Comparison of ENCODE assay signal across 10 cellular contexts in the genomic region with DNA sequence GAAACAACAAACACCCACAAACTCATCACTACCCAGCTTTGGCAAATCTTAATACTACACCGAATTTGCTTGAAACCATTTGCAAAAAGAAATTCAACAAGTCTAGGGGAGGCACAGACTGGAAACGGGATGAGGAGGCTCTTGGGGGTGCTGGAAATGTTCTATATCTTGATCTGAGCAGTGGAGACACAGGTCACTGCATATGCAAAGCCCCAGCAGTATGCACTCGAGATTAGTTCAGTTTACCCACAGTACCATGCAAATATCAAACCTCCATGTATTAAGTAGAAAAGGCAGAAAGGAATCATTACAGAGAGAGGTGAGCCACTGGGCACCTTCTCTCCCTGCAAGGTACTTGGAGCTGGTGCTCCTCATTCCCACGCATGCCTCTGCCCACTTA.
A peak's percentile ranks its signal among the peaks of the same experiment; 100 is the strongest.
DNase-seq lines count a peak whose midpoint lies in the region; ATAC-seq and TF ChIP-seq lines count a peak whose summit lies in the region.
"Had no signal": no experiment of that assay in that cellular context is flagged by ENCODE, and none has a peak within 500 bp of the region (broad histone marks: within the 10 kb centered on the region; RNA-seq: fewer than 3 reads in every experiment).

No MANE protein-coding gene starts in this region.

- no peaks in the 10 kb centered on the region for H3K27me3 ChIP-seq in dorsolateral prefrontal cortex
- H3K27me3 ChIP-seq in trophoblast cell (ENCODE audit: insufficient read depth, low read length) = no peaks in the 10 kb centered on the region
- no peaks in the 10 kb centered on the region for H3K27me3 ChIP-seq in testis

- no peak overlapping the region for H3K9ac ChIP-seq in trophoblast cell (ENCODE audit: low read length)

- peak overlapping the region in 5 of 59 donors; percentile 2 to 21 (median 8) for H3K4me3 ChIP-seq in dorsolateral prefrontal cortex
- no peak overlapping the region for H3K4me3 ChIP-seq in skin epidermis
- H3K4me3 ChIP-seq in coronary artery = no peak overlapping the region
- no peak overlapping the region for H3K4me3 ChIP-seq in trophoblast cell (ENCODE audit: low read depth, low read length)
- no peak overlapping the region for H3K4me3 ChIP-seq in testis

- TF ChIP-seq CTCF in dorsolateral prefrontal cortex (IDR thresholded peaks at IDR 0.05 in 54 of 56, conservative IDR thresholded peaks at IDR 0.05 in 2 of 56; ENCODE audit: low read depth in 1 of 56, partially characterized antibody in 56 of 56) = no peak
- no peak for TF ChIP-seq CTCF in coronary artery (IDR thresholded peaks at IDR 0.05)
- no peak for TF ChIP-seq CTCF in testis (IDR thresholded peaks at IDR 0.05)

- H3K9me3 ChIP-seq in trophoblast cell (ENCODE audit: insufficient read depth, low read depth, low read length) = peaks cover 4% of the 10 kb centered on the region
- no peaks in the 10 kb centered on the region for H3K9me3 ChIP-seq in testis

- H3K79me2 ChIP-seq in trophoblast cell (ENCODE audit: control insufficient read depth, insufficient read depth, low read length, poor library complexity) = no peaks in the 10 kb centered on the region

- H4K12ac ChIP-seq in trophoblast cell (ENCODE audit: low read depth, low read length) = no peak overlapping the region

- H3K27ac Mint-ChIP-seq in activated CD8-positive, alpha-beta memory T cell treated with anti-CD3 and anti-CD28 coated beads, Interleukin-2, amount 10 ng/mL, durations not matched to agents 7 days and 5 days = peak overlapping the region; percentile 82

- no peak overlapping the region for H3K18ac ChIP-seq in trophoblast cell (ENCODE audit: low read length)

- H2AFZ ChIP-seq in trophoblast cell (ENCODE audit: insufficient read depth, low read length, poor library complexity) = no peak overlapping the region

- no peak for DNase-seq in activated CD8-positive, alpha-beta memory T cell treated with anti-CD3 and anti-CD28 coated beads, Interleukin-2, amount 10 ng/mL, durations not matched to agents 7 days and 5 days
- DNase-seq in activated CD8-positive, alpha-beta memory T cell treated with anti-CD3 and anti-CD28 coated beads, Interleukin-2, amount 50 U/mL, for 4 hours = no peak
- peak; percentile 93 for DNase-seq in NCI-H526 treated with DMSO at 0.1 percent for 48 hours (lab: John Stamatoyannopoulos, UW)
- DNase-seq in dorsolateral prefrontal cortex = no peak
- DNase-seq in coronary artery (ENCODE audit: low spot score) = no peak
- no peak for DNase-seq in trophoblast cell
- no peak for DNase-seq in testis
- DNase-seq: DMS79 treated with DMSO at 0.1 percent for 48 hours, NCI-H1694 had no signal

- WGBS in trophoblast cell (ENCODE audit: extremely low coverage, insufficient coverage, insufficient read length) = no CpG with 5 or more reads among the region's 4 CpGs
- 66 to 71% methylated on average over 4 of the region's 4 CpGs for WGBS in testis, 2 donors

- H3K9me3 Mint-ChIP-seq in activated CD8-positive, alpha-beta memory T cell treated with anti-CD3 and anti-CD28 coated beads, Interleukin-2, amount 10 ng/mL, durations not matched to agents 7 days and 5 days (ENCODE audit: low read depth) = peaks cover 2% of the 10 kb centered on the region

- H4K8ac ChIP-seq in trophoblast cell (ENCODE audit: low read depth, low read length) = no peak overlapping the region

- no peak overlapping the region for H3K23ac ChIP-seq in trophoblast cell (ENCODE audit: low read length)

- H3K79me1 ChIP-seq in trophoblast cell (ENCODE audit: low read length) = no peaks in the 10 kb centered on the region

- H3K4ac ChIP-seq in trophoblast cell (ENCODE audit: low read depth, low read length) = no peak overlapping the region

- H3K4me3 Mint-ChIP-seq in activated CD8-positive, alpha-beta memory T cell treated with anti-CD3 and anti-CD28 coated beads, Interleukin-2, amount 10 ng/mL, durations not matched to agents 7 days and 5 days = peak overlapping the region; percentile 24

- H3K4me1 ChIP-seq in trophoblast cell (ENCODE audit: control insufficient read depth in 1 of 2, insufficient read depth in 2 of 2, low read length in 2 of 2) = peaks cover 0 to 4% of the 10 kb centered on the region in 2 experiments
- peaks cover 10% of the 10 kb centered on the region for H3K4me1 ChIP-seq in testis

- no peak overlapping the region for H3K4me2 ChIP-seq in trophoblast cell (ENCODE audit: low read length)

- H2BK12ac ChIP-seq in trophoblast cell (ENCODE audit: low read length) = no peak overlapping the region

- H3K27me3 Mint-ChIP-seq in activated CD8-positive, alpha-beta memory T cell treated with anti-CD3 and anti-CD28 coated beads, Interleukin-2, amount 10 ng/mL, durations not matched to agents 7 days and 5 days = no peaks in the 10 kb centered on the region

- CTCF ChIA-PET in activated CD8-positive, alpha-beta memory T cell treated with anti-CD3 and anti-CD28 coated beads, Interleukin-2, amount 10 ng/mL, durations not matched to agents 7 days and 5 days (lab: Charles Lee) = interaction anchor here (0.7 to 1.6 kb wide), 8 partner anchors 8 to 94 kb away, joined by 3 to 8 read pairs (median 4); no protein-coding TSS in a partner anchor

- H3K27ac ChIP-seq in dorsolateral prefrontal cortex (peak overlapping the region in 58 of 59 donors; percentile 53 to 100 (median 94)), skin epidermis (peak overlapping the region in 13 of 21 experiments; percentile 13 to 85 (median 62)), coronary artery (peak overlapping the region in 1 of 2 donors; percentile 67), trophoblast cell (ENCODE audit: low read depth, low read length) (no peak overlapping the region), testis (no peak overlapping the region)

- peaks cover 73% of the 10 kb centered on the region for H3K4me1 Mint-ChIP-seq in activated CD8-positive, alpha-beta memory T cell treated with anti-CD3 and anti-CD28 coated beads, Interleukin-2, amount 10 ng/mL, durations not matched to agents 7 days and 5 days

- no peaks in the 10 kb centered on the region for H3K36me3 ChIP-seq in trophoblast cell (ENCODE audit: control insufficient read depth in 1 of 2, insufficient read depth in 2 of 2, low read length in 2 of 2)
- no peaks in the 10 kb centered on the region for H3K36me3 ChIP-seq in testis (ENCODE audit: low read depth, missing control alignments)

- H2AK5ac ChIP-seq in trophoblast cell (ENCODE audit: low read length) = no peak overlapping the region

- H2BK120ac ChIP-seq in trophoblast cell (ENCODE audit: insufficient read depth, low read length, poor library complexity) = no peak overlapping the region

- no peak overlapping the region for H3K14ac ChIP-seq in trophoblast cell (ENCODE audit: low read length)

- H2BK5ac ChIP-seq in trophoblast cell (ENCODE audit: low read depth, low read length, poor library complexity) = no peak overlapping the region

- intact Hi-C loops in dorsolateral prefrontal cortex (cut with DNase I) = loop anchor here in 1 of 2 donors (5.0 kb wide), 3 partner anchors 55 to 150 kb away; a partner anchor contains a TSS
- intact Hi-C loops in testis (cut with DNase I; ENCODE audit: low total_unique reads) = no loop called here

- H3K36me3 Mint-ChIP-seq in activated CD8-positive, alpha-beta memory T cell treated with anti-CD3 and anti-CD28 coated beads, Interleukin-2, amount 10 ng/mL, durations not matched to agents 7 days and 5 days = peaks cover 64% of the 10 kb centered on the region

- H4K91ac ChIP-seq in trophoblast cell (ENCODE audit: low read depth, low read length) = no peak overlapping the region

- ATAC-seq in activated CD8-positive, alpha-beta memory T cell treated with anti-CD3 and anti-CD28 coated beads, Interleukin-2, amount 10 ng/mL, durations not matched to agents 7 days and 5 days = peak; percentile 4

- TF ChIP-seq POLR2A in testis (IDR thresholded peaks at IDR 0.05) = no peak

Comparison
In these comparisons a context has a peak if more than half of its experiments do, and no peak if none do; other contexts are left out.
1. H3K27ac ChIP-seq: peak in dorsolateral prefrontal cortex (58 of 59) and skin epidermis (13 of 21); none in trophoblast cell (single experiment) and testis (0 of 2).